Comparison of ENCODE assay signal across 15 cellular contexts in genomic region chr12:25615119-25615518, GRCh38.
DNase-seq lines count a peak whose midpoint lies in the region; ATAC-seq and TF ChIP-seq lines count a peak whose summit lies in the region.
"Had no signal": no experiment of that assay in that cellular context is flagged by ENCODE, and none has a peak within 500 bp of the region (broad histone marks: within the 10 kb centered on the region; RNA-seq: fewer than 3 reads in every experiment).

No MANE protein-coding gene starts in this region.

- no peak overlapping the region for H3K4me2 ChIP-seq in mammary epithelial cell (ENCODE audit: insufficient read depth, low read depth, low read length)

- no peaks in the 10 kb centered on the region for H3K27me3 ChIP-seq in mammary epithelial cell (ENCODE audit: insufficient read depth, low read length)
- no peaks in the 10 kb centered on the region for H3K27me3 ChIP-seq in CD8-positive, alpha-beta memory T cell (ENCODE audit: insufficient read depth, low read length, poor library complexity, severe bottlenecking)
- H3K27me3 ChIP-seq: suprapubic skin had no signal

- H3K4me3 Mint-ChIP-seq in CD8-positive, alpha-beta memory T cell = no peak overlapping the region
- no peak overlapping the region for H3K4me3 Mint-ChIP-seq in activated naive CD4-positive, alpha-beta T cell treated with anti-CD3 and anti-CD28 coated beads, Interleukin-2, amount 10 ng/mL, durations not matched to agents 7 days and 5 days
- H3K4me3 Mint-ChIP-seq: dendritic cell treated with granulocyte-macrophage colony-stimulating factor and Interleukin-4, amounts not matched to agents 40 ng/mL and 50 ng/mL, for 4 days; T-helper 17 cell had no signal

- H3K9ac ChIP-seq in mammary epithelial cell (ENCODE audit: insufficient read depth, low read length) = no peak overlapping the region

- H3K4me3 ChIP-seq in mammary epithelial cell (replicated peaks in 1 of 3; ENCODE audit: insufficient read depth in 1 of 3, low read depth in 2 of 3, low read length in 3 of 3) = no peak overlapping the region
- H3K4me3 ChIP-seq in CD8-positive, alpha-beta memory T cell (ENCODE audit: low read length) = no peak overlapping the region
- H3K4me3 ChIP-seq: lower lobe of right lung, suprapubic skin had no signal

- peak; percentile 73 for DNase-seq in Daoy (ENCODE audit: low read depth)
- peak; percentile 20 for DNase-seq in NCI-H510A (lab: John Stamatoyannopoulos, UW)
- DNase-seq in mammary epithelial cell = peak; percentile 77
- peak; percentile 66 to 69 for DNase-seq in lung microvascular endothelial cell (ENCODE audit: low read depth in 2 of 2)
- DNase-seq in CD8-positive, alpha-beta memory T cell = no peak
- no peak for DNase-seq in activated naive CD4-positive, alpha-beta T cell treated with anti-CD3 and anti-CD28 coated beads, Interleukin-2, amount 10 ng/mL, durations not matched to agents 7 days and 5 days
- no peak for DNase-seq in NCI-H2029 (lab: John Stamatoyannopoulos, UW)
- DNase-seq: activated T-cell treated with anti-CD3 and anti-CD28 coated beads, Interleukin-2, amount 50 U/mL, for 1 hour; GF-D8; lower lobe of right lung; NCI-H187 treated with DMSO at 0.1 percent for 48 hours; T-helper 17 cell had no signal

- no peak for ATAC-seq in HG02884 (IDR thresholded peaks at IDR 0.05; ENCODE audit: unreplicated experiment)
- ATAC-seq: T-helper 17 cell had no signal

- H2AFZ ChIP-seq in mammary epithelial cell (ENCODE audit: low read depth, low read length) = no peak overlapping the region

- in situ Hi-C loops in mammary epithelial cell (cut with MboI; ENCODE audit: low sequenced_read_pairs in 2 of 2) = no loop called here

- peaks cover 8 to 17% of the 10 kb centered on the region in 2 donors for H3K27me3 Mint-ChIP-seq in CD8-positive, alpha-beta memory T cell
- peaks cover 4% of the 10 kb centered on the region for H3K27me3 Mint-ChIP-seq in activated naive CD4-positive, alpha-beta T cell treated with anti-CD3 and anti-CD28 coated beads, Interleukin-2, amount 10 ng/mL, durations not matched to agents 7 days and 5 days
- H3K27me3 Mint-ChIP-seq: dendritic cell treated with granulocyte-macrophage colony-stimulating factor and Interleukin-4, amounts not matched to agents 40 ng/mL and 50 ng/mL, for 4 days; T-helper 17 cell had no signal

- CTCF ChIA-PET in mammary epithelial cell (lab: Charles Lee; ENCODE audit: low non-redundant PET) = interaction anchor here (0.8 to 1.0 kb wide), 2 partner anchors 157 to 440 kb away, joined by 3 to 4 read pairs; no protein-coding TSS in a partner anchor
- CTCF ChIA-PET in CD8-positive, alpha-beta memory T cell (lab: Charles Lee) = no interaction called here
- CTCF ChIA-PET in activated naive CD4-positive, alpha-beta T cell treated with anti-CD3 and anti-CD28 coated beads, Interleukin-2, amount 10 ng/mL, durations not matched to agents 7 days and 5 days (lab: Charles Lee) = no interaction called here

- no peaks in the 10 kb centered on the region for H3K9me3 ChIP-seq in mammary epithelial cell (replicated peaks; ENCODE audit: insufficient read depth, low read length)
- no peaks in the 10 kb centered on the region for H3K9me3 ChIP-seq in CD8-positive, alpha-beta memory T cell (ENCODE audit: low read length)
- H3K9me3 ChIP-seq: lower lobe of right lung, suprapubic skin had no signal

- H3K4me1 ChIP-seq in mammary epithelial cell (ENCODE audit: insufficient read depth, low read length) = peaks cover 5% of the 10 kb centered on the region
- H3K4me1 ChIP-seq in CD8-positive, alpha-beta memory T cell (ENCODE audit: insufficient read depth, low read length) = no peaks in the 10 kb centered on the region
- H3K4me1 ChIP-seq: lower lobe of right lung, suprapubic skin had no signal

- 83% methylated on average over 3 of the region's 3 CpGs for WGBS in mammary epithelial cell (ENCODE audit: low coverage, missing lambda C conversion rate)

- H3K27ac ChIP-seq in mammary epithelial cell (ENCODE audit: insufficient read depth, low read depth, low read length) = no peak overlapping the region
- H3K27ac ChIP-seq in CD8-positive, alpha-beta memory T cell (ENCODE audit: low read depth, low read length) = no peak overlapping the region
- H3K27ac ChIP-seq: lower lobe of right lung, suprapubic skin had no signal

- peaks cover 0 to 7% (median 1%) of the 10 kb centered on the region in 5 donors for H3K9me3 Mint-ChIP-seq in CD8-positive, alpha-beta memory T cell
- H3K9me3 Mint-ChIP-seq in activated naive CD4-positive, alpha-beta T cell treated with anti-CD3 and anti-CD28 coated beads, Interleukin-2, amount 10 ng/mL, durations not matched to agents 7 days and 5 days = peaks cover 2% of the 10 kb centered on the region

- H3K27ac Mint-ChIP-seq in CD8-positive, alpha-beta memory T cell = no peak overlapping the region
- H3K27ac Mint-ChIP-seq in activated naive CD4-positive, alpha-beta T cell treated with anti-CD3 and anti-CD28 coated beads, Interleukin-2, amount 10 ng/mL, durations not matched to agents 7 days and 5 days = no peak overlapping the region
- H3K27ac Mint-ChIP-seq: dendritic cell treated with granulocyte-macrophage colony-stimulating factor and Interleukin-4, amounts not matched to agents 40 ng/mL and 50 ng/mL, for 4 days; T-helper 17 cell had no signal

- no peaks in the 10 kb centered on the region for H3K79me2 ChIP-seq in mammary epithelial cell (ENCODE audit: insufficient read depth, low read length)

- POLR2A ChIA-PET in CD8-positive, alpha-beta memory T cell (lab: Charles Lee) = no interaction called here

- no peak for TF ChIP-seq CTCF in mammary epithelial cell (conservative IDR thresholded peaks at IDR 0.05 in 1 of 2, IDR thresholded peaks at IDR 0.05 in 1 of 2; ENCODE audit: extremely low read depth in 1 of 2, insufficient read depth in 1 of 2, low read depth in 1 of 2, low read length in 2 of 2)

- dilution Hi-C loops in mammary epithelial cell (cut with HindIII; ENCODE audit: low sequenced_read_pairs) = no loop called here

- intact Hi-C loops in mammary epithelial cell (cut with micrococcal nuclease) = no loop called here

- H3K4me1 Mint-ChIP-seq in CD8-positive, alpha-beta memory T cell = no peaks in the 10 kb centered on the region
- H3K4me1 Mint-ChIP-seq in activated naive CD4-positive, alpha-beta T cell treated with anti-CD3 and anti-CD28 coated beads, Interleukin-2, amount 10 ng/mL, durations not matched to agents 7 days and 5 days = no peaks in the 10 kb centered on the region
- H3K4me1 Mint-ChIP-seq: T-helper 17 cell had no signal

- no peaks in the 10 kb centered on the region for H3K36me3 ChIP-seq in mammary epithelial cell (ENCODE audit: insufficient read depth, low read length)
- no peaks in the 10 kb centered on the region for H3K36me3 ChIP-seq in CD8-positive, alpha-beta memory T cell (ENCODE audit: insufficient read depth, low read length)
- H3K36me3 ChIP-seq: lower lobe of right lung, suprapubic skin had no signal

- H4K20me1 ChIP-seq in mammary epithelial cell (ENCODE audit: insufficient read depth, low read length) = no peaks in the 10 kb centered on the region

- no TSS peak for BruUV-seq in mammary epithelial cell (replicated peaks; lab: Mats Ljungman, UMichigan)

- H3K36me3 Mint-ChIP-seq in CD8-positive, alpha-beta memory T cell = no peaks in the 10 kb centered on the region
- no peaks in the 10 kb centered on the region for H3K36me3 Mint-ChIP-seq in activated naive CD4-positive, alpha-beta T cell treated with anti-CD3 and anti-CD28 coated beads, Interleukin-2, amount 10 ng/mL, durations not matched to agents 7 days and 5 days

Comparison
In these comparisons a context has a peak if more than half of its experiments do, and no peak if none do; other contexts are left out.
1. DNase-seq: peak in Daoy (single experiment), NCI-H510A (single experiment), mammary epithelial cell (single experiment) and lung microvascular endothelial cell (2 of 2); none in CD8-positive, alpha-beta memory T cell (0 of 5), activated naive CD4-positive, alpha-beta T cell treated with anti-CD3 and anti-CD28 coated beads, Interleukin-2, amount 10 ng/mL, durations not matched to agents 7 days and 5 days (single experiment) and NCI-H2029 (single experiment).